Comparison of ENCODE assay signal across 10 cellular contexts in the genomic region with DNA sequence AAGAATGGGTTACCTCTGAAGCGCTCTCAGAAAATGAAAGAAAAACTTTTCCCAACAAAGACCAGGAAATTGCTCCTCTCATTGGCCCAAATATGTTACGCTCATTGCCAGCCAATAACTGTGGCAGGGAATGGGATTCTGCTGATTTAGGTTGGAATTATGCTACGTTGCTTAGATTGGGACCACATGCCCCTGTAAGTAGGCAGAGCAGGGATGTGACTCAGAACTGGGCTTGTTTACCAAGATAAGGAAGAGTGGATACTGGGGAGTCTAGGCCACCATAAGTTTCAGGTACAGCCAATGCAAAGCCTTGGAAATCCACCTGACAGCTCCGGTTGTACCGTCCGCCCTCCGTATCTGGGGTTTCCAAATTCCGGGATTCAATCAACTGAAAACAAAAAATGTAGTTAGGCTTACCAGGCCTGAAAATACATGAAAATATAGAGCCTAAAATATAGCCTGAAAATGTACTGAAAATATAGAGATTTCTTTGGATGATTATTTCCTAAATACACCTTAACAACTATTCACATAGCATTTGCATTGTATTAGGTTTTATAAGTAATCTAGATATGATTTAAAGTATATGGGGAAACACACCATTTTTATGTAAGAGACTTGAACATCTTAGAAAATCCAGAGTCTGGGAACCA. TPM values are rescaled to one million over a fixed set of nuclear protein-coding genes. Genes with fewer than 3 reads are reported as not detected.
DNase-seq lines count a peak whose midpoint lies in the region; ATAC-seq and TF ChIP-seq lines count a peak whose summit lies in the region.
"Had no signal": no experiment of that assay in that cellular context is flagged by ENCODE, and none has a peak within 500 bp of the region (broad histone marks: within the 10 kb centered on the region; RNA-seq: fewer than 3 reads in every experiment).

No MANE protein-coding gene starts in this region.

- H3K4me1 ChIP-seq in right lobe of liver (peaks cover 0 to 12% (median 3%) of the 10 kb centered on the region in 4 donors), tibial nerve (peaks cover 0 to 38% (median 14%) of the 10 kb centered on the region in 4 donors)

- peak overlapping the region; percentile 66 to 90 (median 87) for H3K4me3 ChIP-seq in right lobe of liver
- H3K4me3 ChIP-seq in tibial nerve = peak overlapping the region in 2 of 4 donors; percentile 76 to 92

- H3K9me3 Mint-ChIP-seq in activated T-cell treated with anti-CD3 and anti-CD28 coated beads, Interleukin-2, amount 50 U/mL, for 24 hours = no peaks in the 10 kb centered on the region

- no peak overlapping the region for H3K27ac ChIP-seq in right lobe of liver
- H3K27ac ChIP-seq in tibial nerve = peak overlapping the region; percentile 86 to 98 (median 98)

- H3K27me3 ChIP-seq in right lobe of liver (no peaks in the 10 kb centered on the region), tibial nerve (no peaks in the 10 kb centered on the region)

- H3K36me3 Mint-ChIP-seq in activated T-cell treated with anti-CD3 and anti-CD28 coated beads, Interleukin-2, amount 50 U/mL, for 24 hours (ENCODE audit: low read depth) = peaks cover 15% of the 10 kb centered on the region

- WGBS in right lobe of liver (ENCODE audit: insufficient coverage, low coverage, low lambda C conversion rate, missing lambda C conversion rate) = 94% methylated on average over 7 of the region's 8 CpGs
- WGBS in tibial nerve, 2 donors = 96 to 97% methylated on average over 8 of the region's 8 CpGs

- DNase-seq in activated T-cell treated with anti-CD3 and anti-CD28 coated beads, Interleukin-2, amount 50 U/mL, for 24 hours = no peak
- DNase-seq in activated T-cell treated with anti-CD3 and anti-CD28 coated beads for 4 hours = no peak
- DNase-seq in amniotic epithelial cell (ENCODE audit: low read depth) = peak; percentile 61
- no peak for DNase-seq in right lobe of liver
- DNase-seq in tibial nerve (ENCODE audit: low spot score in 2 of 2) = no peak
- no peak for DNase-seq in NOMO-1 treated with dmso at 0.1 percent for 144 hours (lab: John Stamatoyannopoulos, UW; ENCODE audit: unreplicated experiment)
- DNase-seq: activated CD4-positive, alpha-beta T cell treated with anti-CD3 and anti-CD28 coated beads, Interleukin-2, amount 50 U/mL, for 1 hour; stimulated activated CD4-positive, alpha-beta T cell treated with anti-CD3 and anti-CD28 coated beads, Interleukin-2, amount 100 ng/mL, for 24 hours had no signal

- H3K36me3 ChIP-seq in right lobe of liver = peaks cover 0 to 5% (median 0%) of the 10 kb centered on the region in 4 donors
- H3K36me3 ChIP-seq in tibial nerve = no peaks in the 10 kb centered on the region

- intact Hi-C loops in right lobe of liver (cut with DNase I) = loop anchor here in 1 of 2 donors (10.0 kb wide), 1 partner anchor 218 kb away; no protein-coding TSS in a partner anchor

- peaks cover 38% of the 10 kb centered on the region for H3K4me1 Mint-ChIP-seq in activated T-cell treated with anti-CD3 and anti-CD28 coated beads, Interleukin-2, amount 50 U/mL, for 24 hours (ENCODE audit: low read depth)

- no peaks in the 10 kb centered on the region for H3K9me3 ChIP-seq in right lobe of liver
- no peaks in the 10 kb centered on the region for H3K9me3 ChIP-seq in tibial nerve

- H3K4me3 Mint-ChIP-seq in activated T-cell treated with anti-CD3 and anti-CD28 coated beads, Interleukin-2, amount 50 U/mL, for 24 hours = peak overlapping the region; percentile 81

- ATAC-seq in right lobe of liver = no peak
- ATAC-seq in HG03135 (IDR thresholded peaks at IDR 0.05; ENCODE audit: unreplicated experiment) = no peak
- ATAC-seq in GM21737 (IDR thresholded peaks at IDR 0.05; ENCODE audit: unreplicated experiment) = no peak

- TF ChIP-seq CTCF in right lobe of liver (IDR thresholded peaks at IDR 0.05) = no peak
- no peak for TF ChIP-seq CTCF in tibial nerve (IDR thresholded peaks at IDR 0.05)

- TF ChIP-seq POLR2A in right lobe of liver (IDR thresholded peaks at IDR 0.05) = no peak
- no peak for TF ChIP-seq POLR2A in tibial nerve (IDR thresholded peaks at IDR 0.05)

- no peak for TF ChIP-seq EP300 in tibial nerve (IDR thresholded peaks at IDR 0.05)

- H3K27ac Mint-ChIP-seq in activated T-cell treated with anti-CD3 and anti-CD28 coated beads, Interleukin-2, amount 50 U/mL, for 24 hours = no peak overlapping the region

- no peaks in the 10 kb centered on the region for H3K27me3 Mint-ChIP-seq in activated T-cell treated with anti-CD3 and anti-CD28 coated beads, Interleukin-2, amount 50 U/mL, for 24 hours

RNA-seq across cellular contexts. Expression of a gene that starts 1.5 kb away (rescaled TPM):
- total RNA-seq in right lobe of liver (10 to 100 TPM; 28.9 to 41.9 (median 35.3) TPM), tibial nerve (100 to 1,000 TPM; 117 to 181 (median 174) TPM)

Comparison
In these comparisons a context has a peak if more than half of its experiments do, and no peak if none do; other contexts are left out.
1. H3K27ac ChIP-seq: peak in tibial nerve (4 of 4); none in right lobe of liver (0 of 3).